Comparison of ENCODE assay signal across 1 cellular context in the genomic region with DNA sequence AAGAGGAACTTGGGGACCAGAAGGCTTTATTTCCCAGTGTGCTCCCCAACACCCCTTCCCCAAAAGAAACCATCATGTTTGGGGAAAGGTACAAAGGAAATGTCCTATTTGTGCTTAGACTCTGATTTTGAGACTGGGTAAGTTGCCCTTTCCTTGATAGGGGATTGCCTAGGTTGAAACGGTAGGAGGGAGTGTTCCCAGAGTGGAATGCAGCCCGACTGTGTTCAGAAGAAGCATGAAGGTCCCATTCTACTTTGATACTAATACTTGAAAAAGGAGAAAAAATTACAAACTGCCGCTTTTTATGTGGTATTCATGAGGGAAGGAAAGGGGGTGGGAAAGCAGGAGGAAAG.
TF ChIP-seq lines count a peak whose summit lies in the region.

No MANE protein-coding gene starts in this region.

TF ChIP-seq in WTC11, 78 proteins besides CTCF, POLR2A, EP300 and RAD21 (continued from another document):
- TF ChIP-seq ZNF121 (CRISPR knock-in tag; IDR thresholded peaks at IDR 0.05) (no peak), IRF2 (CRISPR knock-in tag; IDR thresholded peaks at IDR 0.05; ENCODE audit: borderline replicate concordance, low read depth) (no peak), MXD4 (CRISPR knock-in tag; IDR thresholded peaks at IDR 0.05; ENCODE audit: borderline replicate concordance) (no peak), NFATC4 (CRISPR knock-in tag; IDR thresholded peaks at IDR 0.05) (no peak), RORB (CRISPR knock-in tag; IDR thresholded peaks at IDR 0.05) (no peak), HMGA2 (CRISPR knock-in tag; IDR thresholded peaks at IDR 0.05) (no peak), CREB1 (CRISPR knock-in tag; IDR thresholded peaks at IDR 0.05) (no peak), ZNF671 (CRISPR knock-in tag; IDR thresholded peaks at IDR 0.05) (no peak), KAT7 (CRISPR knock-in tag; IDR thresholded peaks at IDR 0.05; ENCODE audit: borderline replicate concordance) (no peak)
- TF ChIP-seq, protein P1, sequence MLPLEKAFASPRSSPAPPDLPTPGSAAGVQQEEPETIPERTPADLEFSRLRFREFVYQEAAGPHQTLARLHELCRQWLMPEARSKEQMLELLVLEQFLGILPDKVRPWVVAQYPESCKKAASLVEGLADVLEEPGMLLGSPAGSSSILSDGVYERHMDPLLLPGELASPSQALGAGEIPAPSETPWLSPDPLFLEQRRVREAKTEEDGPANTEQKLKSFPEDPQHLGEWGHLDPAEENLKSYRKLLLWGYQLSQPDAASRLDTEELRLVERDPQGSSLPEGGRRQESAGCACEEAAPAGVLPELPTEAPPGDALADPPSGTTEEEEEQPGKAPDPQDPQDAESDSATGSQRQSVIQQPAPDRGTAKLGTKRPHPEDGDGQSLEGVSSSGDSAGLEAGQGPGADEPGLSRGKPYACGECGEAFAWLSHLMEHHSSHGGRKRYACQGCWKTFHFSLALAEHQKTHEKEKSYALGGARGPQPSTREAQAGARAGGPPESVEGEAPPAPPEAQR (CRISPR knock-in tag; IDR thresholded peaks at IDR 0.05): no peak
- TF ChIP-seq, protein P2, sequence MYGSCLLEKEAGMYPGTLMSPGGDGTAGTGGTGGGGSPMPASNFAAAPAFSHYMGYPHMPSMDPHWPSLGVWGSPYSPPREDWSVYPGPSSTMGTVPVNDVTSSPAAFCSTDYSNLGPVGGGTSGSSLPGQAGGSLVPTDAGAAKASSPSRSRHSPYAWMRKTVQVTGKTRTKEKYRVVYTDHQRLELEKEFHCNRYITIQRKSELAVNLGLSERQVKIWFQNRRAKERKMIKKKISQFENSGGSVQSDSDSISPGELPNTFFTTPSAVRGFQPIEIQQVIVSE (CRISPR knock-in tag; IDR thresholded peaks at IDR 0.05; ENCODE audit: borderline replicate concordance): no peak
- TF ChIP-seq, protein P3, sequence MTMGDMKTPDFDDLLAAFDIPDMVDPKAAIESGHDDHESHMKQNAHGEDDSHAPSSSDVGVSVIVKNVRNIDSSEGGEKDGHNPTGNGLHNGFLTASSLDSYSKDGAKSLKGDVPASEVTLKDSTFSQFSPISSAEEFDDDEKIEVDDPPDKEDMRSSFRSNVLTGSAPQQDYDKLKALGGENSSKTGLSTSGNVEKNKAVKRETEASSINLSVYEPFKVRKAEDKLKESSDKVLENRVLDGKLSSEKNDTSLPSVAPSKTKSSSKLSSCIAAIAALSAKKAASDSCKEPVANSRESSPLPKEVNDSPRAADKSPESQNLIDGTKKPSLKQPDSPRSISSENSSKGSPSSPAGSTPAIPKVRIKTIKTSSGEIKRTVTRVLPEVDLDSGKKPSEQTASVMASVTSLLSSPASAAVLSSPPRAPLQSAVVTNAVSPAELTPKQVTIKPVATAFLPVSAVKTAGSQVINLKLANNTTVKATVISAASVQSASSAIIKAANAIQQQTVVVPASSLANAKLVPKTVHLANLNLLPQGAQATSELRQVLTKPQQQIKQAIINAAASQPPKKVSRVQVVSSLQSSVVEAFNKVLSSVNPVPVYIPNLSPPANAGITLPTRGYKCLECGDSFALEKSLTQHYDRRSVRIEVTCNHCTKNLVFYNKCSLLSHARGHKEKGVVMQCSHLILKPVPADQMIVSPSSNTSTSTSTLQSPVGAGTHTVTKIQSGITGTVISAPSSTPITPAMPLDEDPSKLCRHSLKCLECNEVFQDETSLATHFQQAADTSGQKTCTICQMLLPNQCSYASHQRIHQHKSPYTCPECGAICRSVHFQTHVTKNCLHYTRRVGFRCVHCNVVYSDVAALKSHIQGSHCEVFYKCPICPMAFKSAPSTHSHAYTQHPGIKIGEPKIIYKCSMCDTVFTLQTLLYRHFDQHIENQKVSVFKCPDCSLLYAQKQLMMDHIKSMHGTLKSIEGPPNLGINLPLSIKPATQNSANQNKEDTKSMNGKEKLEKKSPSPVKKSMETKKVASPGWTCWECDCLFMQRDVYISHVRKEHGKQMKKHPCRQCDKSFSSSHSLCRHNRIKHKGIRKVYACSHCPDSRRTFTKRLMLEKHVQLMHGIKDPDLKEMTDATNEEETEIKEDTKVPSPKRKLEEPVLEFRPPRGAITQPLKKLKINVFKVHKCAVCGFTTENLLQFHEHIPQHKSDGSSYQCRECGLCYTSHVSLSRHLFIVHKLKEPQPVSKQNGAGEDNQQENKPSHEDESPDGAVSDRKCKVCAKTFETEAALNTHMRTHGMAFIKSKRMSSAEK (CRISPR knock-in tag; IDR thresholded peaks at IDR 0.05; ENCODE audit: borderline replicate concordance): no peak
- TF ChIP-seq, protein P4, sequence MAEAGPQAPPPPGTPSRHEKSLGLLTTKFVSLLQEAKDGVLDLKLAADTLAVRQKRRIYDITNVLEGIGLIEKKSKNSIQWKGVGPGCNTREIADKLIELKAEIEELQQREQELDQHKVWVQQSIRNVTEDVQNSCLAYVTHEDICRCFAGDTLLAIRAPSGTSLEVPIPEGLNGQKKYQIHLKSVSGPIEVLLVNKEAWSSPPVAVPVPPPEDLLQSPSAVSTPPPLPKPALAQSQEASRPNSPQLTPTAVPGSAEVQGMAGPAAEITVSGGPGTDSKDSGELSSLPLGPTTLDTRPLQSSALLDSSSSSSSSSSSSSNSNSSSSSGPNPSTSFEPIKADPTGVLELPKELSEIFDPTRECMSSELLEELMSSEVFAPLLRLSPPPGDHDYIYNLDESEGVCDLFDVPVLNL (CRISPR knock-in tag; IDR thresholded peaks at IDR 0.05; ENCODE audit: borderline replicate concordance, low read depth): no peak
- TF ChIP-seq, protein P5, sequence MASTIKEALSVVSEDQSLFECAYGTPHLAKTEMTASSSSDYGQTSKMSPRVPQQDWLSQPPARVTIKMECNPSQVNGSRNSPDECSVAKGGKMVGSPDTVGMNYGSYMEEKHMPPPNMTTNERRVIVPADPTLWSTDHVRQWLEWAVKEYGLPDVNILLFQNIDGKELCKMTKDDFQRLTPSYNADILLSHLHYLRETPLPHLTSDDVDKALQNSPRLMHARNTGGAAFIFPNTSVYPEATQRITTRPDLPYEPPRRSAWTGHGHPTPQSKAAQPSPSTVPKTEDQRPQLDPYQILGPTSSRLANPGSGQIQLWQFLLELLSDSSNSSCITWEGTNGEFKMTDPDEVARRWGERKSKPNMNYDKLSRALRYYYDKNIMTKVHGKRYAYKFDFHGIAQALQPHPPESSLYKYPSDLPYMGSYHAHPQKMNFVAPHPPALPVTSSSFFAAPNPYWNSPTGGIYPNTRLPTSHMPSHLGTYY (CRISPR knock-in tag; IDR thresholded peaks at IDR 0.05): no peak
